In genomic region chr1:150925080-150925479, GRCh38 we compare ENCODE assay signal across 10 cellular contexts. TPM values are rescaled to one million over a fixed set of nuclear protein-coding genes. Genes with fewer than 3 reads are reported as not detected.
DNase-seq lines count a peak whose midpoint lies in the region; ATAC-seq, FAIRE-seq and TF ChIP-seq lines count a peak whose summit lies in the region.
"Had no signal": no experiment of that assay in that cellular context is flagged by ENCODE, and none has a peak within 500 bp of the region (broad histone marks: within the 10 kb centered on the region; RNA-seq: fewer than 3 reads in every experiment).

No MANE protein-coding gene starts in this region.

- FAIRE-seq in HepG2 (lab: Jason Lieb, UNC) = no peak
- FAIRE-seq in GM12892 (lab: Jason Lieb, UNC) = no peak
- FAIRE-seq: bronchial epithelial cell had no signal

- WGBS in HepG2 (ENCODE audit: low lambda C conversion rate) = 94% methylated on average over 23 of the region's 23 CpGs

- H3K27ac Mint-ChIP-seq in activated CD8-positive, alpha-beta T cell treated with anti-CD3 and anti-CD28 coated beads for 36 hours = peak overlapping the region; percentile 98

- DNase-seq in activated T-cell treated with anti-CD3 and anti-CD28 coated beads, Interleukin-2, amount 50 U/mL, for 1 hour = peak; percentile 24
- DNase-seq in activated T-cell treated with anti-CD3 and anti-CD28 coated beads for 4 hours (no peak), HepG2 (ENCODE audit: low spot score) (no peak), thoracic aorta (ENCODE audit: low spot score) (no peak), GM12892 (ENCODE audit: insufficient read length) (no peak), superior temporal gyrus (ENCODE audit: extremely low spot score) (no peak), MV-4-11 (lab: John Stamatoyannopoulos, UW) (no peak)
- peak; percentile 21 for DNase-seq in activated CD8-positive, alpha-beta T cell treated with anti-CD3 and anti-CD28 coated beads for 36 hours

- H3K4me2 ChIP-seq in HepG2 (ENCODE audit: low read depth, low read length) = peak overlapping the region; percentile 87

- H3K9ac ChIP-seq in HepG2 (ENCODE audit: insufficient read depth, low read depth, low read length) = no peak overlapping the region

- H3K4me1 ChIP-seq in HepG2 (ENCODE audit: insufficient read depth, low read length) = peaks cover 15% of the 10 kb centered on the region
- peaks cover 5 to 20% of the 10 kb centered on the region in 2 donors for H3K4me1 ChIP-seq in thoracic aorta (ENCODE audit: control insufficient read depth in 1 of 2, low read depth in 2 of 2)

- H3K9me3 ChIP-seq in HepG2 (ENCODE audit: low read length) (no peaks in the 10 kb centered on the region), thoracic aorta (no peaks in the 10 kb centered on the region)

- peak overlapping the region; percentile 92 for H3K4me3 Mint-ChIP-seq in activated CD8-positive, alpha-beta T cell treated with anti-CD3 and anti-CD28 coated beads for 36 hours

- H3K36me3 Mint-ChIP-seq in activated CD8-positive, alpha-beta T cell treated with anti-CD3 and anti-CD28 coated beads for 36 hours (ENCODE audit: low read depth) = peaks cover 28% of the 10 kb centered on the region

- H3K27me3 Mint-ChIP-seq in activated CD8-positive, alpha-beta T cell treated with anti-CD3 and anti-CD28 coated beads for 36 hours = no peaks in the 10 kb centered on the region

- H4K20me1 ChIP-seq in HepG2 (ENCODE audit: insufficient read depth, low read length) = no peaks in the 10 kb centered on the region

- no peaks in the 10 kb centered on the region for H3K27me3 ChIP-seq in HepG2 (ENCODE audit: control insufficient read depth in 1 of 2, insufficient read depth in 2 of 2, low read length in 2 of 2)
- no peaks in the 10 kb centered on the region for H3K27me3 ChIP-seq in thoracic aorta (replicated peaks; ENCODE audit: insufficient read depth)

- H3K27ac ChIP-seq in HepG2 (ENCODE audit: extremely low read length, insufficient read depth, low read length) (no peak overlapping the region), thoracic aorta (no peak overlapping the region)

- H2AFZ ChIP-seq in HepG2 (ENCODE audit: low read length) = no peak overlapping the region

- no peak for TF ChIP-seq EP300 in HepG2 (IDR thresholded peaks at IDR 0.05; ENCODE audit: low read depth in 2 of 2, low read length in 2 of 2)
- no peak for TF ChIP-seq EP300 in HepG2 (CRISPR knock-in tag; IDR thresholded peaks at IDR 0.05; ENCODE audit: borderline replicate concordance)

- intact Hi-C loops in activated CD8-positive, alpha-beta T cell treated with anti-CD3 and anti-CD28 coated beads for 36 hours (cut with micrococcal nuclease) = loop anchor here (5.0 kb wide), 1 partner anchor 47 kb away; the partner anchor contains the start of gene CERS2
- intact Hi-C loops in HepG2 (cut with micrococcal nuclease; ENCODE audit: unreplicated experiment) = loop anchor here (10.0 kb wide), 1 partner anchor 100 kb away; no protein-coding TSS in a partner anchor

- H3K79me2 ChIP-seq in HepG2 (ENCODE audit: insufficient read depth, low read length) = peaks cover 14% of the 10 kb centered on the region

- H3K9me3 Mint-ChIP-seq in activated CD8-positive, alpha-beta T cell treated with anti-CD3 and anti-CD28 coated beads for 36 hours = no peaks in the 10 kb centered on the region

- POLR2A ChIA-PET in activated CD8-positive, alpha-beta T cell treated with anti-CD3 and anti-CD28 coated beads for 36 hours (lab: Charles Lee) = interaction anchor here (0.8 to 1.4 kb wide), 3 partner anchors 44 to 364 kb away, joined by 3 to 4 read pairs (median 4); partner anchors contain the start of gene MCL1
- POLR2A ChIA-PET in HepG2 (lab: Yijun Ruan, JAX) = interaction anchor here (0.7 to 3.4 kb wide), 2 partner anchors 56 to 81 kb away, joined by 3 to 17 read pairs; partner anchors contain the start of genes ANXA9 and MINDY1

- no peak for ATAC-seq in activated CD8-positive, alpha-beta T cell treated with anti-CD3 and anti-CD28 coated beads for 36 hours
- no peak for ATAC-seq in HepG2
- no peak for ATAC-seq in thoracic aorta (ENCODE audit: insufficient number of reproducible peaks, low FRiP score, low read depth)

- TF ChIP-seq POLR2A in HepG2 (IDR thresholded peaks at IDR 0.05; ENCODE audit: insufficient read depth in 1 of 2, low read depth in 2 of 2, low read length in 2 of 2) (no peak), GM12892 (IDR thresholded peaks at IDR 0.05; ENCODE audit: low read depth, low read length) (no peak)

- TF ChIP-seq CTCF in activated CD8-positive, alpha-beta T cell treated with anti-CD3 and anti-CD28 coated beads for 36 hours (IDR thresholded peaks at IDR 0.05) = no peak
- no peak for TF ChIP-seq CTCF in HepG2 (CRISPR knock-in tag; IDR thresholded peaks at IDR 0.05)
- TF ChIP-seq CTCF in thoracic aorta (IDR thresholded peaks at IDR 0.05) = no peak

- H3K4me3 ChIP-seq in HepG2 (replicated peaks in 1 of 3; ENCODE audit: insufficient read depth in 1 of 3, low read depth in 2 of 3, low read length in 3 of 3) (no peak overlapping the region), thoracic aorta (peak overlapping the region; percentile 85)

- no peak for TF ChIP-seq RAD21 in HepG2 (CRISPR knock-in tag; IDR thresholded peaks at IDR 0.05)

- CTCF ChIA-PET in activated CD8-positive, alpha-beta T cell treated with anti-CD3 and anti-CD28 coated beads for 36 hours (lab: Charles Lee) = interaction anchor here (1.5 to 1.6 kb wide), 2 partner anchors 56 to 67 kb away, joined by 4 to 5 read pairs; no protein-coding TSS in a partner anchor
- CTCF ChIA-PET in HepG2 (lab: Yijun Ruan, JAX; ENCODE audit: low intra/inter-chr PET ratio, low total read pairs) = interaction anchor here (1.4 kb wide), 1 partner anchor 54 kb away, joined by 3 read pairs; no protein-coding TSS in a partner anchor

- H3K4me1 Mint-ChIP-seq in activated CD8-positive, alpha-beta T cell treated with anti-CD3 and anti-CD28 coated beads for 36 hours (ENCODE audit: low read depth) = peaks cover 29% of the 10 kb centered on the region

- in situ Hi-C loops in HepG2 (cut with HindIII; ENCODE audit: extremely low pct_ligation_motif_present, low pct_unique_long_range_greater_than_20kb) = no loop called here

- no TSS peak for BruUV-seq in HepG2 (replicated peaks; lab: Mats Ljungman, UMichigan)

- H3K36me3 ChIP-seq in HepG2 (replicated peaks in 1 of 2; ENCODE audit: control insufficient read depth in 1 of 2, insufficient read depth in 2 of 2, low read length in 2 of 2) (peaks cover 1 to 20% of the 10 kb centered on the region in 2 experiments; a peak in 2 of 5 replicates), thoracic aorta (peaks cover 6% of the 10 kb centered on the region)

RNA-seq across cellular contexts. Expression of gene SETDB1, which starts 1.1 kb away (rescaled TPM):
- total RNA-seq in activated CD8-positive, alpha-beta T cell treated with anti-CD3 and anti-CD28 coated beads for 36 hours = 10 to 100 TPM; 45.1 to 52.3 TPM
- 31.0 and 34.6 TPM in 2 replicates for total RNA-seq in HepG2 (2016; rRNA removed; fragmentation: Illumina TruSeq; extraction: Trizol)
- 8.2 and 9.2 TPM in 2 replicates for total RNA-seq in HepG2 (2016; cell fraction: cytosol; rRNA removed; fragmentation: Illumina TruSeq; extraction: Trizol; ENCODE audit: low read depth)
- 32.1 and 33.4 TPM in 2 replicates for total RNA-seq in HepG2 (2016; cell fraction: insoluble cytoplasmic fraction; rRNA removed; fragmentation: Illumina TruSeq; extraction: Trizol)
- 11.8 and 12.8 TPM in 2 replicates for total RNA-seq in HepG2 (2016; cell fraction: membrane; rRNA removed; fragmentation: Illumina TruSeq; extraction: Trizol)
- 27.2 and 30.3 TPM in 2 replicates for total RNA-seq in HepG2 (2016; cell fraction: nucleus; rRNA removed; fragmentation: Illumina TruSeq; extraction: Trizol)
- polyA plus RNA-seq in HepG2 (2011; rRNA removed) = 30.1 and 33.1 TPM in 2 replicates
- 15.2 and 18.5 TPM in 2 replicates for polyA plus RNA-seq in HepG2 (2011; cell fraction: cytosol; rRNA removed)
- 43.9 and 48.6 TPM in 2 replicates for polyA plus RNA-seq in HepG2 (2011; cell fraction: nucleus; rRNA removed)
- 26.3 and 29.9 TPM in 2 replicates for polyA plus RNA-seq in HepG2 (2012)
- polyA plus RNA-seq in HepG2 (2016; cell fraction: cytosol; fragmentation: Illumina TruSeq; extraction: Trizol; ENCODE audit: low read depth) = 2.5 TPM in 2 replicates
- polyA plus RNA-seq in HepG2 (2016; cell fraction: insoluble cytoplasmic fraction; fragmentation: Illumina TruSeq; extraction: Trizol; ENCODE audit: low read depth) = 17.6 and 20.4 TPM in 2 replicates
- polyA plus RNA-seq in HepG2 (2016; cell fraction: membrane; fragmentation: Illumina TruSeq; extraction: Trizol; ENCODE audit: low read depth) = 4.2 and 4.3 TPM in 2 replicates
- 53.3 and 55.8 TPM in 2 replicates for polyA plus RNA-seq in HepG2 (2016; cell fraction: nucleus; fragmentation: Illumina TruSeq; extraction: Trizol; ENCODE audit: insufficient read depth, low read depth)
- polyA minus RNA-seq in HepG2 (2011; rRNA and poly(A)+ RNA removed; ENCODE audit: low replicate concordance) = 37.4 and 74.1 TPM in 2 replicates
- polyA minus RNA-seq in HepG2 (2011; cell fraction: cytosol; rRNA and poly(A)+ RNA removed) = 22.7 and 23.2 TPM in 2 replicates
- polyA minus RNA-seq in HepG2 (2011; cell fraction: nucleus; rRNA and poly(A)+ RNA removed) = 59.4 and 70.0 TPM in 2 replicates
- total RNA-seq in thoracic aorta = 10 to 100 TPM; 38.9 to 42.7 TPM
- 33.0 TPM for polyA plus RNA-seq in GM12892 (2012; ENCODE audit: missing spikeins)

RNA-seq across cellular contexts. Expression of gene CTXND2, which starts 38.1 kb away (rescaled TPM):
- not detected for total RNA-seq in activated CD8-positive, alpha-beta T cell treated with anti-CD3 and anti-CD28 coated beads for 36 hours
- total RNA-seq in HepG2 (2016; rRNA removed; fragmentation: Illumina TruSeq; extraction: Trizol) (not detected in 2 replicates), thoracic aorta (not detected)
- not detected in 2 replicates for total RNA-seq in HepG2 (2016; cell fraction: cytosol; rRNA removed; fragmentation: Illumina TruSeq; extraction: Trizol; ENCODE audit: low read depth)
- not detected in 2 replicates for total RNA-seq in HepG2 (2016; cell fraction: insoluble cytoplasmic fraction; rRNA removed; fragmentation: Illumina TruSeq; extraction: Trizol)
- total RNA-seq in HepG2 (2016; cell fraction: membrane; rRNA removed; fragmentation: Illumina TruSeq; extraction: Trizol) = not detected in 2 replicates
- not detected in 2 replicates for total RNA-seq in HepG2 (2016; cell fraction: nucleus; rRNA removed; fragmentation: Illumina TruSeq; extraction: Trizol)
- not detected in 2 replicates for polyA plus RNA-seq in HepG2 (2011; rRNA removed)
- not detected in 2 replicates for polyA plus RNA-seq in HepG2 (2011; cell fraction: cytosol; rRNA removed)
- not detected in 2 replicates for polyA plus RNA-seq in HepG2 (2011; cell fraction: nucleus; rRNA removed)
- not detected in 2 replicates for polyA plus RNA-seq in HepG2 (2012)
- not detected in 2 replicates for polyA plus RNA-seq in HepG2 (2016; cell fraction: cytosol; fragmentation: Illumina TruSeq; extraction: Trizol; ENCODE audit: low read depth)
- polyA plus RNA-seq in HepG2 (2016; cell fraction: insoluble cytoplasmic fraction; fragmentation: Illumina TruSeq; extraction: Trizol; ENCODE audit: low read depth) = not detected in 2 replicates
- polyA plus RNA-seq in HepG2 (2016; cell fraction: membrane; fragmentation: Illumina TruSeq; extraction: Trizol; ENCODE audit: low read depth) = not detected in 2 replicates
- polyA plus RNA-seq in HepG2 (2016; cell fraction: nucleus; fragmentation: Illumina TruSeq; extraction: Trizol; ENCODE audit: insufficient read depth, low read depth) = not detected in 2 replicates
- not detected in 2 replicates for polyA minus RNA-seq in HepG2 (2011; rRNA and poly(A)+ RNA removed; ENCODE audit: low replicate concordance)
- polyA minus RNA-seq in HepG2 (2011; cell fraction: cytosol; rRNA and poly(A)+ RNA removed) = not detected in 2 replicates
- not detected in 2 replicates for polyA minus RNA-seq in HepG2 (2011; cell fraction: nucleus; rRNA and poly(A)+ RNA removed)
- polyA plus RNA-seq in GM12892 (2012; ENCODE audit: missing spikeins) = not detected
- total RNA-seq: bronchial epithelial cell, left lobe of liver had no signal

RNA-seq across cellular contexts. Expression of gene ARNT, which starts 48.7 kb away (rescaled TPM):
- total RNA-seq in activated CD8-positive, alpha-beta T cell treated with anti-CD3 and anti-CD28 coated beads for 36 hours = 10 to 100 TPM; 42.3 to 43.0 TPM
- total RNA-seq in HepG2 (2016; rRNA removed; fragmentation: Illumina TruSeq; extraction: Trizol) (17.6 and 17.8 TPM in 2 replicates), thoracic aorta (10 to 100 TPM; 60.9 to 73.2 TPM)
- total RNA-seq in HepG2 (2016; cell fraction: cytosol; rRNA removed; fragmentation: Illumina TruSeq; extraction: Trizol; ENCODE audit: low read depth) = 3.0 and 3.1 TPM in 2 replicates
- 16.0 and 17.6 TPM in 2 replicates for total RNA-seq in HepG2 (2016; cell fraction: insoluble cytoplasmic fraction; rRNA removed; fragmentation: Illumina TruSeq; extraction: Trizol)
- 10.2 and 10.5 TPM in 2 replicates for total RNA-seq in HepG2 (2016; cell fraction: membrane; rRNA removed; fragmentation: Illumina TruSeq; extraction: Trizol)
- 22.3 and 22.5 TPM in 2 replicates for total RNA-seq in HepG2 (2016; cell fraction: nucleus; rRNA removed; fragmentation: Illumina TruSeq; extraction: Trizol)
- polyA plus RNA-seq in HepG2 (2011; rRNA removed) = 24.1 and 25.9 TPM in 2 replicates
- 12.5 and 14.3 TPM in 2 replicates for polyA plus RNA-seq in HepG2 (2011; cell fraction: cytosol; rRNA removed)
- 44.0 and 50.3 TPM in 2 replicates for polyA plus RNA-seq in HepG2 (2011; cell fraction: nucleus; rRNA removed)
- polyA plus RNA-seq in HepG2 (2012) = 19.3 and 23.7 TPM in 2 replicates
- polyA plus RNA-seq in HepG2 (2016; cell fraction: cytosol; fragmentation: Illumina TruSeq; extraction: Trizol; ENCODE audit: low read depth) = 1.8 and 2.1 TPM in 2 replicates
- 14.9 and 18.1 TPM in 2 replicates for polyA plus RNA-seq in HepG2 (2016; cell fraction: insoluble cytoplasmic fraction; fragmentation: Illumina TruSeq; extraction: Trizol; ENCODE audit: low read depth)
- 4.3 and 5.6 TPM in 2 replicates for polyA plus RNA-seq in HepG2 (2016; cell fraction: membrane; fragmentation: Illumina TruSeq; extraction: Trizol; ENCODE audit: low read depth)
- polyA plus RNA-seq in HepG2 (2016; cell fraction: nucleus; fragmentation: Illumina TruSeq; extraction: Trizol; ENCODE audit: insufficient read depth, low read depth) = 21.2 and 22.9 TPM in 2 replicates
- 36.2 and 55.5 TPM in 2 replicates for polyA minus RNA-seq in HepG2 (2011; rRNA and poly(A)+ RNA removed; ENCODE audit: low replicate concordance)
- polyA minus RNA-seq in HepG2 (2011; cell fraction: cytosol; rRNA and poly(A)+ RNA removed) = 10.6 and 15.0 TPM in 2 replicates
- polyA minus RNA-seq in HepG2 (2011; cell fraction: nucleus; rRNA and poly(A)+ RNA removed) = 46.4 and 62.3 TPM in 2 replicates
- polyA plus RNA-seq in GM12892 (2012; ENCODE audit: missing spikeins) = 19.4 TPM

RNA-seq across cellular contexts. Expression of gene CERS2, which starts 49.6 kb away (rescaled TPM):
- total RNA-seq in activated CD8-positive, alpha-beta T cell treated with anti-CD3 and anti-CD28 coated beads for 36 hours = 100 to 1,000 TPM; 129 to 132 TPM
- total RNA-seq in HepG2 (2016; rRNA removed; fragmentation: Illumina TruSeq; extraction: Trizol) (188 and 298 TPM in 2 replicates), thoracic aorta (100 to 1,000 TPM; 102 to 122 TPM)
- 172 and 174 TPM in 2 replicates for total RNA-seq in HepG2 (2016; cell fraction: cytosol; rRNA removed; fragmentation: Illumina TruSeq; extraction: Trizol; ENCODE audit: low read depth)
- 172 and 303 TPM in 2 replicates for total RNA-seq in HepG2 (2016; cell fraction: insoluble cytoplasmic fraction; rRNA removed; fragmentation: Illumina TruSeq; extraction: Trizol)
- 391 and 396 TPM in 2 replicates for total RNA-seq in HepG2 (2016; cell fraction: membrane; rRNA removed; fragmentation: Illumina TruSeq; extraction: Trizol)
- 237 and 286 TPM in 2 replicates for total RNA-seq in HepG2 (2016; cell fraction: nucleus; rRNA removed; fragmentation: Illumina TruSeq; extraction: Trizol)
- 269 and 315 TPM in 2 replicates for polyA plus RNA-seq in HepG2 (2011; rRNA removed)
- polyA plus RNA-seq in HepG2 (2011; cell fraction: cytosol; rRNA removed) = 210 and 326 TPM in 2 replicates
- 209 and 246 TPM in 2 replicates for polyA plus RNA-seq in HepG2 (2011; cell fraction: nucleus; rRNA removed)
- polyA plus RNA-seq in HepG2 (2012) = 202 and 241 TPM in 2 replicates
- polyA plus RNA-seq in HepG2 (2016; cell fraction: cytosol; fragmentation: Illumina TruSeq; extraction: Trizol; ENCODE audit: low read depth) = 183 and 188 TPM in 2 replicates
- polyA plus RNA-seq in HepG2 (2016; cell fraction: insoluble cytoplasmic fraction; fragmentation: Illumina TruSeq; extraction: Trizol; ENCODE audit: low read depth) = 211 and 221 TPM in 2 replicates
- 341 and 359 TPM in 2 replicates for polyA plus RNA-seq in HepG2 (2016; cell fraction: membrane; fragmentation: Illumina TruSeq; extraction: Trizol; ENCODE audit: low read depth)
- polyA plus RNA-seq in HepG2 (2016; cell fraction: nucleus; fragmentation: Illumina TruSeq; extraction: Trizol; ENCODE audit: insufficient read depth, low read depth) = 425 and 431 TPM in 2 replicates
- polyA minus RNA-seq in HepG2 (2011; rRNA and poly(A)+ RNA removed; ENCODE audit: low replicate concordance) = 346 and 363 TPM in 2 replicates
- polyA minus RNA-seq in HepG2 (2011; cell fraction: cytosol; rRNA and poly(A)+ RNA removed) = 145 and 155 TPM in 2 replicates
- polyA minus RNA-seq in HepG2 (2011; cell fraction: nucleus; rRNA and poly(A)+ RNA removed) = 108 and 145 TPM in 2 replicates
- 60.1 TPM for polyA plus RNA-seq in GM12892 (2012; ENCODE audit: missing spikeins)

RNA-seq across cellular contexts. Expression of gene ANXA9, which starts 57.0 kb away (rescaled TPM):
- under 1 TPM in 1 of 2 experiments, not detected in 1; 0.25 TPM for total RNA-seq in activated CD8-positive, alpha-beta T cell treated with anti-CD3 and anti-CD28 coated beads for 36 hours
- total RNA-seq in HepG2 (2016; rRNA removed; fragmentation: Illumina TruSeq; extraction: Trizol) = 23.9 and 29.9 TPM in 2 replicates
- total RNA-seq in HepG2 (2016; cell fraction: cytosol; rRNA removed; fragmentation: Illumina TruSeq; extraction: Trizol; ENCODE audit: low read depth) = 23.6 and 28.6 TPM in 2 replicates
- total RNA-seq in HepG2 (2016; cell fraction: insoluble cytoplasmic fraction; rRNA removed; fragmentation: Illumina TruSeq; extraction: Trizol) = 24.2 and 31.1 TPM in 2 replicates
- total RNA-seq in HepG2 (2016; cell fraction: membrane; rRNA removed; fragmentation: Illumina TruSeq; extraction: Trizol) = 36.8 and 45.0 TPM in 2 replicates
- total RNA-seq in HepG2 (2016; cell fraction: nucleus; rRNA removed; fragmentation: Illumina TruSeq; extraction: Trizol) = 13.1 and 16.4 TPM in 2 replicates
- 13.3 and 14.3 TPM in 2 replicates for polyA plus RNA-seq in HepG2 (2011; rRNA removed)
- polyA plus RNA-seq in HepG2 (2011; cell fraction: cytosol; rRNA removed) = 13.7 and 18.5 TPM in 2 replicates
- 22.7 and 24.4 TPM in 2 replicates for polyA plus RNA-seq in HepG2 (2011; cell fraction: nucleus; rRNA removed)
- 8.0 and 10.7 TPM in 2 replicates for polyA plus RNA-seq in HepG2 (2012)
- polyA plus RNA-seq in HepG2 (2016; cell fraction: cytosol; fragmentation: Illumina TruSeq; extraction: Trizol; ENCODE audit: low read depth) = 31.8 and 41.1 TPM in 2 replicates
- 34.4 and 34.7 TPM in 2 replicates for polyA plus RNA-seq in HepG2 (2016; cell fraction: insoluble cytoplasmic fraction; fragmentation: Illumina TruSeq; extraction: Trizol; ENCODE audit: low read depth)
- 37.6 and 45.5 TPM in 2 replicates for polyA plus RNA-seq in HepG2 (2016; cell fraction: membrane; fragmentation: Illumina TruSeq; extraction: Trizol; ENCODE audit: low read depth)
- polyA plus RNA-seq in HepG2 (2016; cell fraction: nucleus; fragmentation: Illumina TruSeq; extraction: Trizol; ENCODE audit: insufficient read depth, low read depth) = 19.8 and 22.9 TPM in 2 replicates
- 6.4 and 37.2 TPM in 2 replicates for polyA minus RNA-seq in HepG2 (2011; rRNA and poly(A)+ RNA removed; ENCODE audit: low replicate concordance)
- 11.8 and 16.0 TPM in 2 replicates for polyA minus RNA-seq in HepG2 (2011; cell fraction: cytosol; rRNA and poly(A)+ RNA removed)
- polyA minus RNA-seq in HepG2 (2011; cell fraction: nucleus; rRNA and poly(A)+ RNA removed) = 13.8 and 14.7 TPM in 2 replicates
- total RNA-seq in thoracic aorta = not detected
- 0.51 TPM for polyA plus RNA-seq in GM12892 (2012; ENCODE audit: missing spikeins)

Comparison
In these comparisons a context has a peak if more than half of its experiments do, and no peak if none do; other contexts are left out.
1. DNase-seq: peak in activated T-cell treated with anti-CD3 and anti-CD28 coated beads, Interleukin-2, amount 50 U/mL, for 1 hour (single experiment) and activated CD8-positive, alpha-beta T cell treated with anti-CD3 and anti-CD28 coated beads for 36 hours (single experiment); none in activated T-cell treated with anti-CD3 and anti-CD28 coated beads for 4 hours (single experiment), HepG2 (single experiment), thoracic aorta (single experiment), GM12892 (single experiment), superior temporal gyrus (single experiment) and MV-4-11 (single experiment).